8 cellular contexts compared by ENCODE assay signal in genomic region chr17:58352843-58353719, GRCh38. TPM values are rescaled to one million over a fixed set of nuclear protein-coding genes. Genes with fewer than 3 reads are reported as not detected.
DNase-seq lines count a peak whose midpoint lies in the region; TF ChIP-seq lines count a peak whose summit lies in the region.

No MANE protein-coding gene starts in this region.

- H3K36me3 ChIP-seq in SJCRH30 (peaks cover 13% of the 10 kb centered on the region), liver (ENCODE audit: control insufficient read depth in 4 of 4, insufficient read depth in 3 of 4, low read depth in 1 of 4, low read length in 3 of 4) (peaks cover 7 to 38% (median 28%) of the 10 kb centered on the region in 4 donors)

- POLR2A ChIA-PET in AG04450 (lab: Yijun Ruan, JAX): interaction anchor here (0.7 to 3.4 kb wide), 15 partner anchors 9 to 1392 kb away, joined by 3 to 68 read pairs (median 7); partner anchors contain the start of genes COIL, DYNLL2, MKS1 and RNF43
- POLR2A ChIA-PET in GM10248 (lab: Yijun Ruan, JAX): interaction anchor here (0.6 to 2.9 kb wide), 5 partner anchors 9 to 27 kb away, joined by 3 to 36 read pairs (median 7); no protein-coding TSS in a partner anchor

- DNase-seq in AG04450 (ENCODE audit: low read depth, low spot score) (no peak), SJCRH30 (peak; percentile 11 to 30), substantia nigra (lab: John Stamatoyannopoulos, UW) (peak in 10 of 49 donors; percentile 10 to 52 (median 24)), Kasumi-1 (lab: John Stamatoyannopoulos, UW) (no peak), GM10248 (ENCODE audit: extremely low spot score) (no peak)

- WGBS in liver: 25% methylated on average over 17 of the region's 17 CpGs

- peak overlapping the region; percentile 87 for H3K27ac ChIP-seq in AG04450 (ENCODE audit: low read depth, low read length)
- H3K27ac ChIP-seq in SJCRH30: peak overlapping the region; percentile 40; the same call in 1 of the 2 replicates
- peak overlapping the region; percentile 79 for H3K27ac ChIP-seq in cingulate gyrus (ENCODE audit: low read depth, low read length)
- peak overlapping the region; percentile 84 to 90 for H3K27ac ChIP-seq in liver (ENCODE audit: low read depth in 1 of 2, low read length in 2 of 2)
- peak overlapping the region; percentile 89 for H3K27ac ChIP-seq in substantia nigra (ENCODE audit: low read depth, low read length, poor library complexity, severe bottlenecking)

- H3K9me3 ChIP-seq in AG04450 (ENCODE audit: control insufficient read depth, insufficient read depth, low read length): no peaks in the 10 kb centered on the region
- no peaks in the 10 kb centered on the region for H3K9me3 ChIP-seq in SJCRH30 (replicated peaks)
- H3K9me3 ChIP-seq in liver (ENCODE audit: control insufficient read depth in 4 of 4, low read length in 3 of 4): no peaks in the 10 kb centered on the region

- no peak for TF ChIP-seq RAD21 in liver (IDR thresholded peaks at IDR 0.05)

- CTCF ChIA-PET in AG04450 (lab: Charles Lee) (interaction anchor here (1.1 to 3.7 kb wide), 4 partner anchors 35 to 104 kb away, joined by 3 to 25 read pairs (median 6); partner anchors contain the start of gene RNF43), GM10248 (lab: Yijun Ruan, JAX) (interaction anchor here (0.7 to 6.2 kb wide), 8 partner anchors 10 to 66 kb away, joined by 3 to 41 read pairs (median 6); no protein-coding TSS in a partner anchor)

- peak overlapping the region; percentile 70 to 90 for H3K9ac ChIP-seq in liver (ENCODE audit: low read depth in 1 of 2, low read length in 2 of 2)

- peak; percentile 34 for TF ChIP-seq POLR2A in GM19099 (IDR thresholded peaks at IDR 0.05; ENCODE audit: extremely low read depth, insufficient read length, low read depth)

- peaks cover 4% of the 10 kb centered on the region for H3K27me3 ChIP-seq in AG04450 (ENCODE audit: control insufficient read depth, insufficient read depth, low read length)
- H3K27me3 ChIP-seq in SJCRH30: peaks cover 9% of the 10 kb centered on the region
- no peaks in the 10 kb centered on the region for H3K27me3 ChIP-seq in liver (ENCODE audit: control insufficient read depth in 4 of 4, insufficient read depth in 4 of 4, low read length in 3 of 4)

- H3K4me1 ChIP-seq in SJCRH30: no peaks in the 10 kb centered on the region
- H3K4me1 ChIP-seq in liver (ENCODE audit: control insufficient read depth in 4 of 4, insufficient read depth in 4 of 4, low read length in 3 of 4): peaks cover 4 to 21% (median 18%) of the 10 kb centered on the region in 4 donors

- TF ChIP-seq CTCF in AG04450 (IDR thresholded peaks at IDR 0.05; ENCODE audit: low read depth, low read length) (no peak), liver (IDR thresholded peaks at IDR 0.05; ENCODE audit: low read depth, low read length, missing input control) (no peak), GM10248 (IDR thresholded peaks at IDR 0.05; ENCODE audit: control extremely low read depth, extremely low read depth, low read depth, missing control alignments) (no peak)

- H3K4me3 ChIP-seq in AG04450 (ENCODE audit: low read depth, low read length) (peak overlapping the region; percentile 98), SJCRH30 (peak overlapping the region; percentile 84), liver (ENCODE audit: low read depth in 1 of 3, low read length in 3 of 3) (peak overlapping the region; percentile 59 to 95 (median 94))

TF ChIP-seq in liver, 16 proteins besides CTCF, POLR2A, EP300 and RAD21:
- TF ChIP-seq YY1 (IDR thresholded peaks at IDR 0.05): no peak
- peak; percentile 65 for TF ChIP-seq TAF1 (conservative IDR thresholded peaks at IDR 0.05)
- TF ChIP-seq ZBTB33 (IDR thresholded peaks at IDR 0.05): no peak
- TF ChIP-seq RXRA (IDR thresholded peaks at IDR 0.05): no peak
TF ChIP-seq in liver: peak in this region for 1.

RNA-seq across cellular contexts. Expression of gene SUPT4H1, which starts 1.1 kb away (rescaled TPM):
- polyA plus RNA-seq in AG04450 (2011; rRNA removed): 178 and 191 TPM in 2 replicates
- 69.3 and 73.1 TPM in 2 replicates for polyA minus RNA-seq in AG04450 (2011; rRNA and poly(A)+ RNA removed)
- total RNA-seq in SJCRH30 (2014; rRNA removed; shearing (Covaris generic)): 61.2 and 61.3 TPM in 2 replicates
- 10 to 100 TPM; 23.3 to 48.1 TPM for total RNA-seq in liver
- 10 to 100 TPM; 32.8 to 59.1 TPM for polyA plus RNA-seq in liver

RNA-seq across cellular contexts. Expression of gene TSPOAP1, which starts 24.5 kb away (rescaled TPM):
- polyA plus RNA-seq in AG04450 (2011; rRNA removed) (1.5 and 1.7 TPM in 2 replicates), liver (1 to 10 TPM; 1.5 to 3.1 TPM)
- 1.8 and 2.3 TPM in 2 replicates for polyA minus RNA-seq in AG04450 (2011; rRNA and poly(A)+ RNA removed)
- 0.53 and 0.58 TPM in 2 replicates for total RNA-seq in SJCRH30 (2014; rRNA removed; shearing (Covaris generic))
- total RNA-seq in liver: 1 to 10 TPM; 2.0 to 4.6 TPM

Comparison
In these comparisons a context has a peak if more than half of its experiments do, and no peak if none do; other contexts are left out.
1. DNase-seq: peak in SJCRH30 (2 of 2); none in AG04450 (single experiment), Kasumi-1 (0 of 2) and GM10248 (single experiment).
2. Peak in every context shown above with its lines, with median percentiles within 50 percentile points of each other: H3K27ac ChIP-seq and H3K4me3 ChIP-seq.